ENCODE assay signal across 22 cellular contexts in the genomic region with DNA sequence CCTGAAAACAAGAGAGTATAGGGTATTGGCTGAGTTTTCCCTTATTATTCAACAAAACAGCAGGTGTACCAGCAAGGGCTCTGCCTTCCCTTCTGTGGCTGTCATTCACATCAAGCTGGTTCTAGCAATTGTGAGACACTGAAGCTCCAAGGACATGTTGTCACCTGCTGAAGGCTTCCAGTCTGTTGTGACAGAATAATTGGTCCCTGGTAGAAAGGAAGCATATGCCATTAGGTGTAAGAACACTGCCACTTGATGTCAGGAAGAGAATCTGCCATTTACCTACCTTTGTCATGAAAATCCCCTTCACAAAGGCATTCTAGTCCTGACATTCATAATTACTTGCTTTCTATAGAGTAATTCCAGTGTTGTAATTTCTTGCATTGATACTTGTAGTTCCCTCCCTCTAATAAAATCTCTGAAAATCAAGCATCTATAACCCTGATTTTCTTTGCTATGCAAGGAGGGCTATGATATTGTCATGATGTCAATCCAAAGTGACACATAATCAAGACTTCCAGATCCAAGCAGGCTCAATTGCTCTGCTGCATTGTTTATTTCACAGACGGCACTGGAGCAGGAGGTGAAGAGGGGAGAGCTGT.
A peak's percentile ranks its signal among the peaks of the same experiment; 100 is the strongest.
DNase-seq lines count a peak whose midpoint lies in the region; ATAC-seq and TF ChIP-seq lines count a peak whose summit lies in the region.
"Had no signal": no experiment of that assay in that cellular context is flagged by ENCODE, and none has a peak within 500 bp of the region (broad histone marks: within the 10 kb centered on the region; RNA-seq: fewer than 3 reads in every experiment).

No MANE protein-coding gene starts in this region.

- H3K27me3 Mint-ChIP-seq in brain, result peaks cover 3% of the 10 kb centered on the region
- H3K27me3 Mint-ChIP-seq in activated T-cell treated with anti-CD3 and anti-CD28 coated beads, Interleukin-2, amount 50 U/mL, for 72 hours (ENCODE audit: low read depth), result no peaks in the 10 kb centered on the region
- H3K27me3 Mint-ChIP-seq: activated CD4-positive, alpha-beta T cell treated with anti-CD3 and anti-CD28 coated beads, Interleukin-2, amount 10 ng/mL, durations not matched to agents 7 days and 5 days; CD8-positive, alpha-beta memory T cell had no signal

- H3K4me1 Mint-ChIP-seq in brain, result peaks cover 34% of the 10 kb centered on the region
- H3K4me1 Mint-ChIP-seq in activated T-cell treated with anti-CD3 and anti-CD28 coated beads, Interleukin-2, amount 50 U/mL, for 72 hours (ENCODE audit: low read depth), result no peaks in the 10 kb centered on the region
- H3K4me1 Mint-ChIP-seq: activated CD4-positive, alpha-beta T cell treated with anti-CD3 and anti-CD28 coated beads, Interleukin-2, amount 10 ng/mL, durations not matched to agents 7 days and 5 days; CD8-positive, alpha-beta memory T cell had no signal

- intact Hi-C loops in left ventricle myocardium superior (cut with micrococcal nuclease) (no loop called here), Right ventricle myocardium inferior (cut with DNase I) (loop anchor here (5.0 kb wide), 1 partner anchor 51 kb away; no protein-coding TSS in a partner anchor)

- H3K36me3 Mint-ChIP-seq in brain, result peaks cover 12% of the 10 kb centered on the region
- H3K36me3 Mint-ChIP-seq in activated T-cell treated with anti-CD3 and anti-CD28 coated beads, Interleukin-2, amount 50 U/mL, for 72 hours (ENCODE audit: insufficient read depth in 2 of 2), result no peaks in the 10 kb centered on the region
- H3K36me3 Mint-ChIP-seq: CD8-positive, alpha-beta memory T cell had no signal

- peak overlapping the region in 3 of 5 experiments; percentile 7 to 80 (median 26) for H3K27ac Mint-ChIP-seq in brain
- H3K27ac Mint-ChIP-seq in activated T-cell treated with anti-CD3 and anti-CD28 coated beads, Interleukin-2, amount 50 U/mL, for 72 hours, result no peak overlapping the region
- H3K27ac Mint-ChIP-seq: activated CD4-positive, alpha-beta T cell treated with anti-CD3 and anti-CD28 coated beads, Interleukin-2, amount 10 ng/mL, durations not matched to agents 7 days and 5 days; CD8-positive, alpha-beta memory T cell had no signal

- peaks cover 2 to 7% (median 4%) of the 10 kb centered on the region in 5 experiments for H3K9me3 Mint-ChIP-seq in brain
- no peaks in the 10 kb centered on the region for H3K9me3 Mint-ChIP-seq in activated T-cell treated with anti-CD3 and anti-CD28 coated beads, Interleukin-2, amount 50 U/mL, for 72 hours
- H3K9me3 Mint-ChIP-seq: activated CD4-positive, alpha-beta T cell treated with anti-CD3 and anti-CD28 coated beads, Interleukin-2, amount 10 ng/mL, durations not matched to agents 7 days and 5 days had no signal

- TF ChIP-seq CTCF in brain (conservative IDR thresholded peaks at IDR 0.05), result no peak

- no peak for DNase-seq in left ventricle myocardium superior
- DNase-seq in Right ventricle myocardium inferior (ENCODE audit: missing footprints), result no peak
- peak; percentile 51 for DNase-seq in NCI-H2227 (lab: John Stamatoyannopoulos, UW; ENCODE audit: unreplicated experiment)
- no peak for DNase-seq in activated naive CD4-positive, alpha-beta T cell treated with anti-CD3 and anti-CD28 coated beads, Interleukin-2, amount 50 U/mL, for 16 hours
- no peak for DNase-seq in hypothalamus (lab: John Stamatoyannopoulos, UW)
- no peak for DNase-seq in activated T-cell treated with anti-CD3 and anti-CD28 coated beads, Interleukin-2, amount 50 U/mL, for 72 hours
- DNase-seq: ACHN; activated CD4-positive, alpha-beta T cell treated with anti-CD3 and anti-CD28 coated beads, Interleukin-2, amount 10 ng/mL, durations not matched to agents 7 days and 5 days; activated naive CD4-positive, alpha-beta T cell; activated T-cell treated with anti-CD3 and anti-CD28 coated beads, Interleukin-2, amount 50 U/mL, for 48 hours; BE2C; CD8-positive, alpha-beta memory T cell; cerebellar nuclear complex; DMS79 treated with DMSO at 0.1 percent for 48 hours; H9; mucosa of descending colon; ovary; spleen; tibial artery had no signal

- H3K4me3 Mint-ChIP-seq in brain, result no peak overlapping the region
- no peak overlapping the region for H3K4me3 Mint-ChIP-seq in activated T-cell treated with anti-CD3 and anti-CD28 coated beads, Interleukin-2, amount 50 U/mL, for 72 hours
- H3K4me3 Mint-ChIP-seq: activated CD4-positive, alpha-beta T cell treated with anti-CD3 and anti-CD28 coated beads, Interleukin-2, amount 10 ng/mL, durations not matched to agents 7 days and 5 days; CD8-positive, alpha-beta memory T cell; H9; nephron had no signal

- ATAC-seq in left ventricle myocardium superior (peak; percentile 29), Right ventricle myocardium inferior (no peak)
- no peak for ATAC-seq in activated T-cell treated with anti-CD3 and anti-CD28 coated beads, Interleukin-2, amount 50 U/mL, for 72 hours (replicated peaks in 1 of 2)
- ATAC-seq: mucosa of descending colon, Panc1 had no signal
